Comparison of ENCODE assay signal across 6 cellular contexts in the genomic region with DNA sequence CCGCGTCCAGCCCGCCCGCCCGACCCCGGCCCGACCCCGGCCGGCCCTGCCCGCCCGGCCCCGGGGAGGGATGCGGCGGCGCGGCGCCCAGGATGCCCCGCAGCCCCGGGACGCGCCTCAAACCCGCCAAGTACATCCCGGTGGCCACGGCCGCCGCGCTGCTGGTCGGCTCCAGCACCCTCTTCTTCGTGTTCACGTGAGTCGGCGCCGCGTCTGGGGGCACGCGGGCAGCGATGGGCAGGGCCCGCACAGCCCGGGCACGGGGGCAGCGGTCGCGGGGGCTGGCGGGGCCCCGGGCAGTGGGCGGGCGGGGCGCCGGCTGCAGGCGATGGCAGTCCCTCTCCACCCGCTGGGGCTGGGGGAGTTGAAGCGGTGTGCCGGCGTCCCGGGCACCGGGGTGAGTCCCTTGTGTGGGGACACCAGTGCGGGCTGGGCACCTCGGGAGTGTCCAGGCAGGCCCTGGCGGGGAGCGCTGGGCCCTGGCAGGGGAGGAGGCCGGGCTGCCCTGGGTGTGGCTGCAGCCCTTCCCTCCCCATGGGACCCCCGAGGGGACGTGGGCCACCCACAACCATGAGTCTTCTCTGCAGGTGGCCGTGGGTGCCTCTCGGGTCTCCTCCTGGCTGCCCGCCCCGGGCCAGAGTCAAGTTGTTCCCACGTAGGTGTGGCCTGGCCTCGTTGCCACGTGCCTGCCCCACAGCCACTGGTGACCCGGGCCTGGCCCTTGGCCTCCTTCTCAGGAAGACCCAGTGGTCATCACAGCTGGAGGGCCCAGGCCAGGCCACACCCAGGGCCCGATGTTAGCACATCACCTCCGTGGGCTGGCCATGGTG. TPM values are rescaled to one million over a fixed set of nuclear protein-coding genes. Genes with fewer than 3 reads are reported as not detected.
DNase-seq lines count a peak whose midpoint lies in the region; ATAC-seq and TF ChIP-seq lines count a peak whose summit lies in the region.

No MANE protein-coding gene starts in this region.

- no peak overlapping the region for H2BK20ac ChIP-seq in H9 (ENCODE audit: low read depth, low read length, poor library complexity, severe bottlenecking)

- H3T11ph ChIP-seq in H9 (ENCODE audit: low read length): no peak overlapping the region

- WGBS in H9 (ENCODE audit: extremely low coverage, insufficient read length, low lambda C conversion rate): no CpG with 5 or more reads among the region's 73 CpGs

- H4K8ac ChIP-seq in H9 (replicated peaks; ENCODE audit: insufficient read length, low read depth, low read length): no peak overlapping the region

- no peak overlapping the region for H4K91ac ChIP-seq in H9 (ENCODE audit: insufficient read length, low read depth, low read length)

- H3K36me3 ChIP-seq in kidney epithelial cell (ENCODE audit: control insufficient read depth, insufficient read depth, low read length): no peaks in the 10 kb centered on the region

- TF ChIP-seq CTCF in H9 (conservative IDR thresholded peaks at IDR 0.05): no peak
- TF ChIP-seq CTCF in activated CD8-positive, alpha-beta T cell treated with anti-CD3 and anti-CD28 coated beads for 36 hours (IDR thresholded peaks at IDR 0.05): no peak
- TF ChIP-seq CTCF in kidney epithelial cell (IDR thresholded peaks at IDR 0.05; ENCODE audit: insufficient read depth, low read length, poor library complexity, severe bottlenecking): no peak

- H3K4me3 ChIP-seq in kidney epithelial cell (ENCODE audit: low read depth, low read length): peak overlapping the region; percentile 78

- peaks cover 8% of the 10 kb centered on the region in 2 experiments for H3K4me1 Mint-ChIP-seq in H9
- H3K4me1 Mint-ChIP-seq in activated CD8-positive, alpha-beta T cell treated with anti-CD3 and anti-CD28 coated beads for 36 hours (ENCODE audit: low read depth): peaks cover 48% of the 10 kb centered on the region

- no peak overlapping the region for H3K23ac ChIP-seq in H9 (ENCODE audit: insufficient read length, low read depth, low read length)

- no peak overlapping the region for H2BK12ac ChIP-seq in H9 (ENCODE audit: insufficient read length, low read depth, low read length)

- POLR2A ChIA-PET in activated CD8-positive, alpha-beta T cell treated with anti-CD3 and anti-CD28 coated beads for 36 hours (lab: Charles Lee): no interaction called here

- H3K27me3 ChIP-seq in H9 (ENCODE audit: insufficient read depth, low read length): no peaks in the 10 kb centered on the region
- H3K27me3 ChIP-seq in kidney epithelial cell (ENCODE audit: control insufficient read depth, insufficient read depth, low read length): no peaks in the 10 kb centered on the region

- H3K4me3 Mint-ChIP-seq in H9: peak overlapping the region; percentile 60 to 78
- H3K4me3 Mint-ChIP-seq in activated CD8-positive, alpha-beta T cell treated with anti-CD3 and anti-CD28 coated beads for 36 hours: peak overlapping the region; percentile 72

- no peaks in the 10 kb centered on the region; the same call in 1 of the 2 replicates for H3K79me2 ChIP-seq in H9 (ENCODE audit: insufficient read depth, low read length)

- no peak overlapping the region for H2BK5ac ChIP-seq in H9 (ENCODE audit: insufficient read length, low read length)

- CTCF ChIA-PET in activated CD8-positive, alpha-beta T cell treated with anti-CD3 and anti-CD28 coated beads for 36 hours (lab: Charles Lee): no interaction called here

- H3K27ac Mint-ChIP-seq in H9: no peak overlapping the region
- H3K27ac Mint-ChIP-seq in activated CD8-positive, alpha-beta T cell treated with anti-CD3 and anti-CD28 coated beads for 36 hours: no peak overlapping the region

- peak overlapping the region; percentile 6 for H3K9ac ChIP-seq in H9 (ENCODE audit: extremely low read depth, insufficient read length, low read length)

- H2AFZ ChIP-seq in H9 (ENCODE audit: low read length): no peak overlapping the region

- H3K9me3 ChIP-seq in H9 (ENCODE audit: control insufficient read depth, low read depth, low read length): no peaks in the 10 kb centered on the region

- no peaks in the 10 kb centered on the region for H3K79me1 ChIP-seq in H9 (ENCODE audit: insufficient read depth, low read depth, low read length, poor library complexity, severe bottlenecking)

- no peak overlapping the region for H2AK5ac ChIP-seq in H9 (ENCODE audit: insufficient read length, low read length)

- peaks cover 5% of the 10 kb centered on the region for H4K20me1 ChIP-seq in H9 (ENCODE audit: control insufficient read depth, insufficient read depth, insufficient read length)

- peaks cover 4% of the 10 kb centered on the region for H3K23me2 ChIP-seq in H9 (ENCODE audit: insufficient read length, low read depth, low read length, poor library complexity, severe bottlenecking)

- H3K56ac ChIP-seq in H9 (ENCODE audit: insufficient read length, low read depth, low read length): no peak overlapping the region

- no peak for DNase-seq in H9
- DNase-seq in activated CD8-positive, alpha-beta T cell treated with anti-CD3 and anti-CD28 coated beads for 36 hours: peak; percentile 32
- no peak for DNase-seq in kidney epithelial cell (ENCODE audit: low read depth)
- no peak for DNase-seq in foreskin melanocyte
- no peak for DNase-seq in Kasumi-1 (lab: John Stamatoyannopoulos, UW)

- H2BK120ac ChIP-seq in H9 (ENCODE audit: low read depth, low read length, poor library complexity, severe bottlenecking): no peak overlapping the region

- intact Hi-C loops in activated CD8-positive, alpha-beta T cell treated with anti-CD3 and anti-CD28 coated beads for 36 hours (cut with micrococcal nuclease): no loop called here

- H3K27me3 Mint-ChIP-seq in H9 (ENCODE audit: low read depth): no peaks in the 10 kb centered on the region; the same call in 1 of the 2 replicates
- H3K27me3 Mint-ChIP-seq in activated CD8-positive, alpha-beta T cell treated with anti-CD3 and anti-CD28 coated beads for 36 hours: no peaks in the 10 kb centered on the region

- peak overlapping the region; percentile 51; the same call in 1 of the 2 replicates for H3K14ac ChIP-seq in H9 (ENCODE audit: insufficient read depth, low read length)

- no peak overlapping the region for H3K18ac ChIP-seq in H9 (ENCODE audit: insufficient read length, low read depth, low read length)

- no peaks in the 10 kb centered on the region for H3K9me3 Mint-ChIP-seq in H9
- H3K9me3 Mint-ChIP-seq in activated CD8-positive, alpha-beta T cell treated with anti-CD3 and anti-CD28 coated beads for 36 hours: no peaks in the 10 kb centered on the region

- H3K36me3 Mint-ChIP-seq in H9 (ENCODE audit: insufficient read depth in 1 of 3, low read depth in 3 of 3): peaks cover 4 to 12% (median 10%) of the 10 kb centered on the region in 3 experiments; a peak in 6 of 7 replicates
- H3K36me3 Mint-ChIP-seq in activated CD8-positive, alpha-beta T cell treated with anti-CD3 and anti-CD28 coated beads for 36 hours (ENCODE audit: low read depth): peaks cover 8% of the 10 kb centered on the region

- peak overlapping the region; percentile 30 for H3K4me2 ChIP-seq in H9 (ENCODE audit: insufficient read depth, insufficient read length, low read length)

- no peak overlapping the region for H3K4ac ChIP-seq in H9 (ENCODE audit: low read depth, low read length)

- H3K27ac ChIP-seq in H9 (ENCODE audit: insufficient read length, low read depth, low read length): no peak overlapping the region

- no peak overlapping the region for H2BK15ac ChIP-seq in H9 (ENCODE audit: low read depth, low read length)

- no peaks in the 10 kb centered on the region for H3K4me1 ChIP-seq in H9 (ENCODE audit: insufficient read depth, low read length)

- ATAC-seq in activated CD8-positive, alpha-beta T cell treated with anti-CD3 and anti-CD28 coated beads for 36 hours: peak; percentile 12
- no peak for ATAC-seq in GM21360 (IDR thresholded peaks at IDR 0.05; ENCODE audit: unreplicated experiment)

- no peak overlapping the region for H4K5ac ChIP-seq in H9 (ENCODE audit: insufficient read length, low read depth, low read length)

RNA-seq across cellular contexts. Expression of gene ZDHHC8, which starts 0.5 kb away (rescaled TPM):
- total RNA-seq in H9 (2021): 47.3 and 51.7 TPM in 2 replicates
- 10 to 100 TPM; 44.5 to 44.8 TPM for total RNA-seq in activated CD8-positive, alpha-beta T cell treated with anti-CD3 and anti-CD28 coated beads for 36 hours
- total RNA-seq in kidney epithelial cell: 23.8 and 26.9 TPM in 2 replicates

RNA-seq across cellular contexts. Expression of gene TRMT2A, which starts 15.0 kb away (rescaled TPM):
- total RNA-seq in H9 (2021) (58.2 and 65.0 TPM in 2 replicates), kidney epithelial cell (44.5 and 56.3 TPM in 2 replicates)
- total RNA-seq in activated CD8-positive, alpha-beta T cell treated with anti-CD3 and anti-CD28 coated beads for 36 hours: 100 to 1,000 TPM; 101 to 105 TPM

RNA-seq across cellular contexts. Expression of gene RANBP1, which starts 16.2 kb away (rescaled TPM):
- total RNA-seq in H9 (2021) (522 and 531 TPM in 2 replicates), kidney epithelial cell (357 and 360 TPM in 2 replicates)
- total RNA-seq in activated CD8-positive, alpha-beta T cell treated with anti-CD3 and anti-CD28 coated beads for 36 hours: 100 to 1,000 TPM; 411 to 412 TPM

RNA-seq across cellular contexts. Expression of gene CCDC188, which starts 18.8 kb away (rescaled TPM):
- not detected in 2 replicates for total RNA-seq in H9 (2021)
- not detected for total RNA-seq in activated CD8-positive, alpha-beta T cell treated with anti-CD3 and anti-CD28 coated beads for 36 hours
- total RNA-seq in kidney epithelial cell: 0.55 and 1.8 TPM in 2 replicates

RNA-seq across cellular contexts. Expression of gene DGCR8, which starts 52.0 kb away (rescaled TPM):
- total RNA-seq in H9 (2021): 71.2 and 74.5 TPM in 2 replicates
- 10 to 100 TPM; 35.0 to 38.8 TPM for total RNA-seq in activated CD8-positive, alpha-beta T cell treated with anti-CD3 and anti-CD28 coated beads for 36 hours
- total RNA-seq in kidney epithelial cell: 34.0 and 35.7 TPM in 2 replicates
